9 cellular contexts compared by ENCODE assay signal in the genomic region with DNA sequence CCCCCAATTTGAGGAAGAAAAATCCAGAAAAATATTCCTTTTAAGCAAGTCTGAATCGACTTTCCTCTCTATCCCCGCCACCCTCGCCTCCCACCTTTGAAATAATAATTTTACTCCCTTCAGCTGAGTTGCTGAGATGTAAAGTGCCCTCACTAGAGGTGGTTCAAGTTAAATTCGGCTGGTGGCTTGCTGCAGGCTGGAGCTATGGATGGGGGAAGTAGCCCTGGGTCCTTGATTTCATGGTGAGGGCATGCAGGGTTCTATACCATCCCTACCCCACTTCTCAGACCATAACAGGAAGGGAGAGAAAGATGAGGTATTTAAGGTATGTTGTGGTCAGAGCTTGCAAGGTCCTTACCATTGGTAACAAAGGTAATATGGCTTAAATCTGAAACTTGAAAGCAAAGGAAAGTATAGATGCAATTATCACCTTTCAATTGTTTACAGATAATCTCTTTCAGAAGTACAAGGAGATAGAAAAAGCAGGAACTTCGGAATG.
DNase-seq lines count a peak whose midpoint lies in the region; ATAC-seq, FAIRE-seq and TF ChIP-seq lines count a peak whose summit lies in the region.
"Had no signal": no experiment of that assay in that cellular context is flagged by ENCODE, and none has a peak within 500 bp of the region (broad histone marks: within the 10 kb centered on the region; RNA-seq: fewer than 3 reads in every experiment).

No MANE protein-coding gene starts in this region.

- no peaks in the 10 kb centered on the region for H3K9me3 ChIP-seq in CD8-positive, alpha-beta memory T cell (ENCODE audit: low read length)
- H3K9me3 ChIP-seq in astrocyte (ENCODE audit: insufficient read depth, low read depth, low read length): no peaks in the 10 kb centered on the region
- no peaks in the 10 kb centered on the region for H3K9me3 ChIP-seq in muscle layer of duodenum (ENCODE audit: control insufficient read depth in 1 of 2, low read length in 2 of 2)
- H3K9me3 ChIP-seq in ovary: no peaks in the 10 kb centered on the region
- no peaks in the 10 kb centered on the region for H3K9me3 ChIP-seq in Karpas-422 (ENCODE audit: low read length)

- WGBS in ovary, 3 donors: 16 to 29% (median 19%) methylated on average over 5 of the region's 5 CpGs

- H3K27me3 Mint-ChIP-seq in CD8-positive, alpha-beta memory T cell: no peaks in the 10 kb centered on the region
- H3K27me3 Mint-ChIP-seq in astrocyte (ENCODE audit: low read depth, unreplicated experiment): no peaks in the 10 kb centered on the region

- no peaks in the 10 kb centered on the region for H3K27me3 ChIP-seq in CD8-positive, alpha-beta memory T cell (ENCODE audit: insufficient read depth, low read length, poor library complexity, severe bottlenecking)
- H3K27me3 ChIP-seq in astrocyte (ENCODE audit: insufficient read depth, low read length) (no peaks in the 10 kb centered on the region), muscle layer of duodenum (ENCODE audit: low read depth, low read length) (no peaks in the 10 kb centered on the region), ovary (no peaks in the 10 kb centered on the region), Karpas-422 (ENCODE audit: low read length) (no peaks in the 10 kb centered on the region)

- peak overlapping the region; percentile 83 for H3K9ac ChIP-seq in astrocyte (ENCODE audit: low read length)
- H3K9ac ChIP-seq in Karpas-422 (ENCODE audit: low read length): no peak overlapping the region

- peaks cover 54% of the 10 kb centered on the region for H3K4me1 ChIP-seq in CD8-positive, alpha-beta memory T cell (ENCODE audit: insufficient read depth, low read length)
- H3K4me1 ChIP-seq in astrocyte (ENCODE audit: insufficient read depth, low read length) (peaks cover 54% of the 10 kb centered on the region), muscle layer of duodenum (ENCODE audit: control insufficient read depth in 1 of 2, insufficient read depth in 2 of 2, low read length in 2 of 2) (peaks cover 6 to 23% of the 10 kb centered on the region in 2 donors), ovary (ENCODE audit: insufficient read depth) (peaks cover 2% of the 10 kb centered on the region), Karpas-422 (ENCODE audit: low read length) (peaks cover 3% of the 10 kb centered on the region; the same call in 1 of the 2 replicates)

- H3K36me3 ChIP-seq in CD8-positive, alpha-beta memory T cell (ENCODE audit: insufficient read depth, low read length): no peaks in the 10 kb centered on the region
- H3K36me3 ChIP-seq in astrocyte (ENCODE audit: insufficient read depth, low read length) (no peaks in the 10 kb centered on the region), muscle layer of duodenum (ENCODE audit: control insufficient read depth in 1 of 2, insufficient read depth in 2 of 2, low read length in 2 of 2) (peaks cover 0 to 3% of the 10 kb centered on the region in 2 donors), ovary (no peaks in the 10 kb centered on the region), Karpas-422 (ENCODE audit: insufficient read depth, low read length) (no peaks in the 10 kb centered on the region)

- peak overlapping the region; percentile 28 for H2AFZ ChIP-seq in astrocyte (ENCODE audit: low read depth, low read length)
- H2AFZ ChIP-seq in Karpas-422 (ENCODE audit: low read length): no peak overlapping the region

- no peaks in the 10 kb centered on the region for H3K9me2 ChIP-seq in Karpas-422 (replicated peaks; ENCODE audit: insufficient read depth, low read length)

- ATAC-seq in GM18873 (IDR thresholded peaks at IDR 0.05; ENCODE audit: low FRiP score, unreplicated experiment) (no peak), GM21423 (IDR thresholded peaks at IDR 0.05; ENCODE audit: unreplicated experiment) (no peak)

- TF ChIP-seq POLR2A in ovary (IDR thresholded peaks at IDR 0.05): no peak

- no peaks in the 10 kb centered on the region for H3K9me3 Mint-ChIP-seq in CD8-positive, alpha-beta memory T cell
- H3K9me3 Mint-ChIP-seq in astrocyte (ENCODE audit: unreplicated experiment): no peaks in the 10 kb centered on the region
- H3K9me3 Mint-ChIP-seq: stimulated activated naive B cell treated with anti-CD40 and anti-IgM and Interleukin-4, amounts not matched to agents 10 μg/mL and 1 μg/mL and 100 μg/mL, for 72 hours had no signal

- peak; percentile 23 for FAIRE-seq in astrocyte (lab: Jason Lieb, UNC)

- POLR2A ChIA-PET in CD8-positive, alpha-beta memory T cell (lab: Charles Lee): interaction anchor here (0.6 to 2.7 kb wide), 8 partner anchors 8 to 161 kb away, joined by 3 to 19 read pairs (median 4); no protein-coding TSS in a partner anchor

- no peaks in the 10 kb centered on the region for H4K20me1 ChIP-seq in astrocyte (ENCODE audit: insufficient read depth, low read length)
- no peaks in the 10 kb centered on the region for H4K20me1 ChIP-seq in Karpas-422 (ENCODE audit: insufficient read depth, low read depth, low read length)

- intact Hi-C loops in ovary (cut with DNase I): loop anchor here in 1 of 4 donors (10.0 kb wide), 1 partner anchor 51 kb away; no protein-coding TSS in a partner anchor

- H3K79me2 ChIP-seq in astrocyte (ENCODE audit: insufficient read depth, low read length) (peaks cover 6% of the 10 kb centered on the region), Karpas-422 (ENCODE audit: low read length) (no peaks in the 10 kb centered on the region)

- TF ChIP-seq CTCF in astrocyte (IDR thresholded peaks at IDR 0.05; ENCODE audit: insufficient read depth, low read depth, low read length): no peak
- TF ChIP-seq CTCF in ovary (IDR thresholded peaks at IDR 0.05): no peak

- H3K4me1 Mint-ChIP-seq in CD8-positive, alpha-beta memory T cell: peaks cover 52 to 66% (median 62%) of the 10 kb centered on the region in 3 donors
- H3K4me1 Mint-ChIP-seq in astrocyte (ENCODE audit: low read depth, unreplicated experiment): peaks cover 52% of the 10 kb centered on the region

- DNase-seq in CD8-positive, alpha-beta memory T cell: peak in 1 of 5 donors; percentile 5
- DNase-seq in HS-27A (ENCODE audit: low read depth): peak; percentile 57
- DNase-seq in astrocyte (ENCODE audit: low read depth): peak; percentile 68
- DNase-seq in ovary: no peak
- DNase-seq in Karpas-422: no peak
- DNase-seq: stimulated activated naive B cell treated with anti-CD40 and anti-IgM and Interleukin-4, amounts not matched to agents 10 μg/mL and 1 μg/mL and 100 μg/mL, for 72 hours had no signal

- no peak for TF ChIP-seq EP300 in ovary (IDR thresholded peaks at IDR 0.05)

- H3K27ac ChIP-seq in CD8-positive, alpha-beta memory T cell (ENCODE audit: low read depth, low read length): peak overlapping the region; percentile 51
- H3K27ac ChIP-seq in astrocyte (ENCODE audit: low read depth, low read length) (peak overlapping the region; percentile 89), muscle layer of duodenum (ENCODE audit: low read length) (peak overlapping the region; percentile 84), ovary (peak overlapping the region in 1 of 2 donors; percentile 57), Karpas-422 (ENCODE audit: low read length) (no peak overlapping the region)

- H3K36me3 Mint-ChIP-seq in CD8-positive, alpha-beta memory T cell: peaks cover 0 to 12% (median under 1%) of the 10 kb centered on the region in 3 donors
- no peaks in the 10 kb centered on the region for H3K36me3 Mint-ChIP-seq in astrocyte (ENCODE audit: low read depth, unreplicated experiment)
- H3K36me3 Mint-ChIP-seq: stimulated activated naive B cell treated with anti-CD40 and anti-IgM and Interleukin-4, amounts not matched to agents 10 μg/mL and 1 μg/mL and 100 μg/mL, for 72 hours had no signal

- H3K4me3 ChIP-seq in CD8-positive, alpha-beta memory T cell (ENCODE audit: low read length): peak overlapping the region; percentile 71
- peak overlapping the region; percentile 63 for H3K4me3 ChIP-seq in astrocyte (ENCODE audit: insufficient read depth, low read depth, low read length)
- peak overlapping the region; percentile 62 to 81 for H3K4me3 ChIP-seq in muscle layer of duodenum (ENCODE audit: low read depth in 1 of 2, low read length in 2 of 2)
- H3K4me3 ChIP-seq in ovary: no peak overlapping the region
- no peak overlapping the region for H3K4me3 ChIP-seq in Karpas-422 (ENCODE audit: low read length)

- CTCF ChIA-PET in CD8-positive, alpha-beta memory T cell (lab: Charles Lee): interaction anchor here (0.7 to 10.6 kb wide), 7 partner anchors 9 to 314 kb away, joined by 3 to 64 read pairs (median 4); no protein-coding TSS in a partner anchor

- peak overlapping the region; percentile 83 for H3K4me2 ChIP-seq in astrocyte (ENCODE audit: low read length)
- H3K4me2 ChIP-seq in Karpas-422 (ENCODE audit: low read depth, low read length, poor library complexity, severe bottlenecking): no peak overlapping the region

- peak overlapping the region; percentile 93 to 100 (median 98) for H3K4me3 Mint-ChIP-seq in CD8-positive, alpha-beta memory T cell
- H3K4me3 Mint-ChIP-seq in astrocyte (ENCODE audit: unreplicated experiment): no peak overlapping the region

- H3K27ac Mint-ChIP-seq in CD8-positive, alpha-beta memory T cell: peak overlapping the region; percentile 81 to 98 (median 97)
- peak overlapping the region; percentile 87 for H3K27ac Mint-ChIP-seq in astrocyte (ENCODE audit: unreplicated experiment)
- H3K27ac Mint-ChIP-seq: stimulated activated naive B cell treated with anti-CD40 and anti-IgM and Interleukin-4, amounts not matched to agents 10 μg/mL and 1 μg/mL and 100 μg/mL, for 72 hours had no signal

Comparison
In these comparisons a context has a peak if more than half of its experiments do, and no peak if none do; other contexts are left out.
1. DNase-seq: peak in HS-27A (single experiment) and astrocyte (single experiment); none in ovary (0 of 5) and Karpas-422 (single experiment).
2. H3K4me3 ChIP-seq: peak in CD8-positive, alpha-beta memory T cell (single experiment), astrocyte (single experiment) and muscle layer of duodenum (2 of 2); none in ovary (single experiment) and Karpas-422 (single experiment).